In the genomic region with DNA sequence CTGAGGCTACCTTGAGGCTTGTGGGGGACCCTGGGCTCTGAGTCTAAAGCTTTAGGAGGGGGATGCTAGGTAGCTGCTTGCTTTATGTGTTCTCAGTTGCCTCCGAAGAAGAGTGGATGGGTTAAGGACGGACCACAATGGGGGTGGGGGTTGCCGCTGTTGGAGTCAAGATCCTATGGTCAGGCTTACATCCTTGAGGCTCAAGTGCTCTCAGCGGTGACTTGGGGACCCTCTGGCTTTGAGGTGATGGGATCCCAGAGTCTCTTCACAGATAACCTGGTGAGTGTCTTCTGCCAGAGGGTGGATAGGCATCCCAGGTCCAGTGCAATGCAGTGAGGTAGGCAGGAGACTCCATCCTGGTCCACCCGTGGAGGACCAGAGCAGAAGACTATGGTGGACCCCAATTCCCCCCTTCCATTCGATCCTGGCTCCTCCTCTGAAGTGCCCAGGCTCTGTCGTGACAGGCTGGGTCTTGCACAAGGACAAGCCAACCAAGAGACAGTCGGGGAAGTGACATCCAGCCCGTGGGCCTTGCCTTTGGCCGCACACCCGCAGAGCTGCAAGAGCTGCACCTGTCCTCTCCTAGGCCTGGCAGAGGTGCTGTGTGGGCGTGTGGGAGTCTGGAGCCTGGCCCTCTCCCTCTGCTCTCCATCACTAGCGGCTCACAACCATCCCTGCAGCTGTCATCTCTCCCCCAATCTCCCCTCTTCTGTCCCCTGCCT, we compare ENCODE assay signal across 1 cellular context.
TF ChIP-seq lines count a peak whose summit lies in the region.

No MANE protein-coding gene starts in this region.

TF ChIP-seq in HepG2, 621 proteins besides CTCF, POLR2A, EP300 and RAD21:
- TF ChIP-seq ZNF563 (CRISPR knock-in tag; IDR thresholded peaks at IDR 0.05) (no peak), RARG (CRISPR knock-in tag; IDR thresholded peaks at IDR 0.05; ENCODE audit: low read depth) (no peak), AGO1 (IDR thresholded peaks at IDR 0.05; ENCODE audit: low read depth, low read length, poor library complexity, severe bottlenecking) (peak; percentile 7), ZNF720 (CRISPR knock-in tag; IDR thresholded peaks at IDR 0.05) (no peak), AGO2 (optimal IDR thresholded peaks at IDR 0.05; ENCODE audit: low read depth, low read length) (peak; percentile 5)
- TF ChIP-seq, protein P1, sequence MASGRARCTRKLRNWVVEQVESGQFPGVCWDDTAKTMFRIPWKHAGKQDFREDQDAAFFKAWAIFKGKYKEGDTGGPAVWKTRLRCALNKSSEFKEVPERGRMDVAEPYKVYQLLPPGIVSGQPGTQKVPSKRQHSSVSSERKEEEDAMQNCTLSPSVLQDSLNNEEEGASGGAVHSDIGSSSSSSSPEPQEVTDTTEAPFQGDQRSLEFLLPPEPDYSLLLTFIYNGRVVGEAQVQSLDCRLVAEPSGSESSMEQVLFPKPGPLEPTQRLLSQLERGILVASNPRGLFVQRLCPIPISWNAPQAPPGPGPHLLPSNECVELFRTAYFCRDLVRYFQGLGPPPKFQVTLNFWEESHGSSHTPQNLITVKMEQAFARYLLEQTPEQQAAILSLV (CRISPR knock-in tag; IDR thresholded peaks at IDR 0.05; ENCODE audit: borderline replicate concordance), result no peak
